In the genomic region with DNA sequence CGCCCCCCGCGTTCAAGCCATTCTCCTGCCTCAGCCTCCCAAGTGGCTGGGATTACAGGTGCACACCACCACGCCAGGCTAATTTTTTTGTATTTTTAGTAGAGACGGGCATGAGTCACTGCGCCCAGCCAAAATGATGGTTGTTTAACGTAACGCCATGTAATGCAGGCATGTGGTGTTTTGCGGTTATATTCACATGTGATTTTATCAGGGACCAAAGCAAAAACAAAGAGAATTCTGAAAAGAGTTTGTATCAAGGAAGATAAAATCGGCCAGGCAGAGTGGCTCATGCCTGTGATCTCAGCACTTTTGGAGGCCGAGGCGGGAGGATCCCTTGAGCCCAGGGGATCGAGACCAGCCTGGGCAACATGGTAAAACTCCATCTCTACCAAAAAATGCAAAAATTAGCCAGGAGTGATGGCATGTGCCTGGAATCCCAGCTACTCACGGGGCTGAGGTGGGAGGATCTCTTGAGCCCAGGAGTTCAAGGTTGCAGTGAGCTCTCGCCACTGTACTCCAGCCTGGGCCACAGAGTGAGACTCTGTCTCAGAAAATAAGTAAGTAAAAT, we compare ENCODE assay signal across 16 cellular contexts. TPM values are rescaled to one million over a fixed set of nuclear protein-coding genes. Genes with fewer than 3 reads are reported as not detected.
DNase-seq lines count a peak whose midpoint lies in the region; ATAC-seq and TF ChIP-seq lines count a peak whose summit lies in the region.
"Had no signal": no experiment of that assay in that cellular context is flagged by ENCODE, and none has a peak within 500 bp of the region (broad histone marks: within the 10 kb centered on the region; RNA-seq: fewer than 3 reads in every experiment).

No MANE protein-coding gene starts in this region.

- no peaks in the 10 kb centered on the region for H3K23me2 ChIP-seq in H9 (ENCODE audit: insufficient read length, low read depth, low read length, poor library complexity, severe bottlenecking)

- peaks cover 0 to 13% (median 0%) of the 10 kb centered on the region in 11 experiments; a peak in 5 of 22 replicates for H3K9me3 ChIP-seq in BLaER1 treated with 17β-estradiol and CSF1 and Interleukin-3, amounts not matched to agents 10 nM and 100 nM (replicated peaks in 1 of 11)
- H3K9me3 ChIP-seq in H9 (ENCODE audit: control insufficient read depth, low read depth, low read length) (no peaks in the 10 kb centered on the region), endodermal cell (ENCODE audit: control insufficient read depth, low read length) (peaks cover 4% of the 10 kb centered on the region)

- H4K20me1 ChIP-seq in BLaER1 treated with 17β-estradiol and CSF1 and Interleukin-3, amounts not matched to agents 10 nM and 100 nM, result no peaks in the 10 kb centered on the region
- no peaks in the 10 kb centered on the region for H4K20me1 ChIP-seq in H9 (ENCODE audit: control insufficient read depth, insufficient read depth, insufficient read length)

- no peak overlapping the region for H3K4ac ChIP-seq in H9 (ENCODE audit: low read depth, low read length)

- H3K4me1 ChIP-seq in BLaER1 treated with 17β-estradiol and CSF1 and Interleukin-3, amounts not matched to agents 10 nM and 100 nM, result peaks cover 62 to 92% (median 86%) of the 10 kb centered on the region in 10 experiments
- H3K4me1 ChIP-seq in H9 (ENCODE audit: insufficient read depth, low read length), result no peaks in the 10 kb centered on the region
- no peaks in the 10 kb centered on the region for H3K4me1 ChIP-seq in endodermal cell (ENCODE audit: control insufficient read depth, insufficient read depth, low read length)

- H4K91ac ChIP-seq in H9 (ENCODE audit: insufficient read length, low read depth, low read length), result no peak overlapping the region

- peak overlapping the region; percentile 50 to 91 (median 88) for H3K27ac ChIP-seq in BLaER1 treated with 17β-estradiol and CSF1 and Interleukin-3, amounts not matched to agents 10 nM and 100 nM
- H3K27ac ChIP-seq in H9 (ENCODE audit: insufficient read length, low read depth, low read length) (no peak overlapping the region), endodermal cell (ENCODE audit: low read depth, low read length) (no peak overlapping the region)
- H3K27ac ChIP-seq: C4-2B had no signal

- H3K56ac ChIP-seq in H9 (ENCODE audit: insufficient read length, low read depth, low read length), result no peak overlapping the region

- no peak overlapping the region for H2BK15ac ChIP-seq in H9 (ENCODE audit: low read depth, low read length)

- H3K9ac ChIP-seq in BLaER1 treated with 17β-estradiol and CSF1 and Interleukin-3, amounts not matched to agents 10 nM and 100 nM, result peak overlapping the region in 10 of 11 experiments; percentile 28 to 73 (median 60); a peak in 16 of 22 replicates
- H3K9ac ChIP-seq in H9 (ENCODE audit: extremely low read depth, insufficient read length, low read length), result no peak overlapping the region
- H3K9ac ChIP-seq in endodermal cell (ENCODE audit: extremely low read depth, low read length, poor library complexity, severe bottlenecking), result no peak overlapping the region

- no peaks in the 10 kb centered on the region for H3K27me3 Mint-ChIP-seq in H9 (ENCODE audit: low read depth)
- peaks cover 1% of the 10 kb centered on the region for H3K27me3 Mint-ChIP-seq in endodermal cell (ENCODE audit: insufficient read depth)
- peaks cover 3% of the 10 kb centered on the region for H3K27me3 Mint-ChIP-seq in type B pancreatic cell

- H3K23ac ChIP-seq in H9 (ENCODE audit: insufficient read length, low read depth, low read length), result no peak overlapping the region

- TF ChIP-seq CTCF in H9 (conservative IDR thresholded peaks at IDR 0.05), result no peak
- TF ChIP-seq CTCF in endodermal cell (conservative IDR thresholded peaks at IDR 0.05), result no peak
- no peak for TF ChIP-seq CTCF in type B pancreatic cell (conservative IDR thresholded peaks at IDR 0.05)

- POLR2A ChIA-PET in HEK293T (lab: Yijun Ruan, JAX), result no interaction called here

- CTCF ChIA-PET in HEK293T (lab: Yijun Ruan, JAX), result no interaction called here

- H3K27ac Mint-ChIP-seq in H9 (no peak overlapping the region), endodermal cell (no peak overlapping the region), type B pancreatic cell (no peak overlapping the region)

- no peak overlapping the region for H2AFZ ChIP-seq in H9 (ENCODE audit: low read length)

- H3T11ph ChIP-seq in H9 (ENCODE audit: low read length), result no peak overlapping the region

- no peak overlapping the region for H4K8ac ChIP-seq in H9 (replicated peaks; ENCODE audit: insufficient read length, low read depth, low read length)

- no peak overlapping the region for H3K4me3 ChIP-seq in BLaER1 treated with 17β-estradiol and CSF1 and Interleukin-3, amounts not matched to agents 10 nM and 100 nM
- no peak overlapping the region for H3K4me3 ChIP-seq in endodermal cell (ENCODE audit: low read length)

- no peak overlapping the region for H2BK12ac ChIP-seq in H9 (ENCODE audit: insufficient read length, low read depth, low read length)

- no peak overlapping the region for H2BK5ac ChIP-seq in H9 (ENCODE audit: insufficient read length, low read length)

- H3K9me3 Mint-ChIP-seq in H9 (peaks cover 5 to 69% of the 10 kb centered on the region in 2 experiments; a peak in 4 of 5 replicates), endodermal cell (peaks cover 21% of the 10 kb centered on the region), type B pancreatic cell (no peaks in the 10 kb centered on the region)

- ATAC-seq in GM21360 (IDR thresholded peaks at IDR 0.05; ENCODE audit: unreplicated experiment), result no peak

- H3K4me3 Mint-ChIP-seq in H9 (no peak overlapping the region), endodermal cell (no peak overlapping the region), type B pancreatic cell (no peak overlapping the region)

- H4K5ac ChIP-seq in H9 (ENCODE audit: insufficient read length, low read depth, low read length), result no peak overlapping the region

- no CpG with 5 or more reads among the region's 15 CpGs for WGBS in H9 (ENCODE audit: extremely low coverage, insufficient read length, low lambda C conversion rate)
- WGBS in endodermal cell (ENCODE audit: insufficient coverage in 1 of 2, insufficient read length in 1 of 2), 2 experiments, result 72 to 85% methylated on average over 11 to 15 of the region's 15 CpGs

- no peak overlapping the region for H3K14ac ChIP-seq in H9 (ENCODE audit: insufficient read depth, low read length)

- no peaks in the 10 kb centered on the region for H3K79me1 ChIP-seq in H9 (ENCODE audit: insufficient read depth, low read depth, low read length, poor library complexity, severe bottlenecking)

- H3K36me3 Mint-ChIP-seq in H9 (ENCODE audit: insufficient read depth in 1 of 3, low read depth in 3 of 3), result no peaks in the 10 kb centered on the region
- H3K36me3 Mint-ChIP-seq in endodermal cell (ENCODE audit: low read depth), result no peaks in the 10 kb centered on the region
- no peaks in the 10 kb centered on the region for H3K36me3 Mint-ChIP-seq in type B pancreatic cell

- H3K27me3 ChIP-seq in BLaER1 treated with 17β-estradiol and CSF1 and Interleukin-3, amounts not matched to agents 10 nM and 100 nM, result no peaks in the 10 kb centered on the region; a peak in 1 of 22 replicates
- H3K27me3 ChIP-seq in H9 (ENCODE audit: insufficient read depth, low read length), result no peaks in the 10 kb centered on the region
- H3K27me3 ChIP-seq in endodermal cell (ENCODE audit: control insufficient read depth, insufficient read depth, low read length, poor library complexity, severe bottlenecking), result no peaks in the 10 kb centered on the region

- H2AK5ac ChIP-seq in H9 (ENCODE audit: insufficient read length, low read length), result no peak overlapping the region

- DNase-seq in H9 (peak; percentile 14), endodermal cell (peak; percentile 29), HEK293T (ENCODE audit: extremely low spot score) (no peak), type B pancreatic cell (ENCODE audit: extremely low spot score, unreplicated experiment) (no peak)
- DNase-seq in stimulated activated CD8-positive, alpha-beta memory T cell treated with anti-CD3 and anti-CD28 coated beads, Interleukin-4, amount 100 ng/mL, for 48 hours, result peak; percentile 14
- DNase-seq in central memory CD4-positive, alpha-beta T cell, result no peak
- DNase-seq: DMS53, NCI-H1930, NCI-H2171 treated with DMSO at 0.1 percent for 48 hours, NCI-H510A treated with DMSO at 0.1 percent for 48 hours, SIG-M5 had no signal

- H3K79me2 ChIP-seq in H9 (ENCODE audit: insufficient read depth, low read length), result no peaks in the 10 kb centered on the region

- H3K36me3 ChIP-seq in BLaER1 treated with 17β-estradiol and CSF1 and Interleukin-3, amounts not matched to agents 10 nM and 100 nM, result no peaks in the 10 kb centered on the region
- H3K36me3 ChIP-seq in endodermal cell (ENCODE audit: control insufficient read depth, insufficient read depth, low read length), result no peaks in the 10 kb centered on the region

- peak overlapping the region; percentile 76 to 92 (median 84); a peak in 21 of 22 replicates for H3K4me2 ChIP-seq in BLaER1 treated with 17β-estradiol and CSF1 and Interleukin-3, amounts not matched to agents 10 nM and 100 nM
- H3K4me2 ChIP-seq in H9 (ENCODE audit: insufficient read depth, insufficient read length, low read length), result no peak overlapping the region

- no peak overlapping the region for H2BK20ac ChIP-seq in H9 (ENCODE audit: low read depth, low read length, poor library complexity, severe bottlenecking)

- H3K18ac ChIP-seq in H9 (ENCODE audit: insufficient read length, low read depth, low read length), result no peak overlapping the region

- no peak overlapping the region for H2BK120ac ChIP-seq in H9 (ENCODE audit: low read depth, low read length, poor library complexity, severe bottlenecking)

- H3K4me1 Mint-ChIP-seq in H9 (peaks cover 7 to 8% of the 10 kb centered on the region in 2 experiments), endodermal cell (no peaks in the 10 kb centered on the region), type B pancreatic cell (ENCODE audit: unreplicated experiment) (no peaks in the 10 kb centered on the region)

TF ChIP-seq in HEK293T, 16 proteins besides CTCF, POLR2A, EP300 and RAD21 (continues in another document):
- no peak for TF ChIP-seq TARDBP (IDR thresholded peaks at IDR 0.05)

RNA-seq across cellular contexts. Expression of gene ADGRE2, which starts 4.7 kb away (rescaled TPM):
- total RNA-seq in H9 (2021) (1.2 and 1.4 TPM in 2 replicates), endodermal cell (under 1 TPM; 0.07 TPM), type B pancreatic cell (ENCODE audit: low replicate concordance) (1.1 and 10.3 TPM in 2 replicates)
- polyA plus RNA-seq in endodermal cell (2013, experiment 1 of 2), result 0.14 TPM
- polyA plus RNA-seq in endodermal cell (2013, experiment 2 of 2), result not detected
- total RNA-seq: G401 had no signal

RNA-seq across cellular contexts. Expression of gene OR7A5, which starts 51.9 kb away (rescaled TPM):
- not detected in 2 replicates for total RNA-seq in H9 (2021)
- not detected for total RNA-seq in endodermal cell
- polyA plus RNA-seq in endodermal cell (2013, experiment 1 of 2), result not detected
- polyA plus RNA-seq in endodermal cell (2013, experiment 2 of 2), result not detected
- total RNA-seq in type B pancreatic cell (ENCODE audit: low replicate concordance), result not detected in 2 replicates
- total RNA-seq: A172, G401 had no signal

RNA-seq across cellular contexts. Expression of gene OR7C1, which starts 51.9 kb away (rescaled TPM):
- total RNA-seq in H9 (2021), result not detected in 2 replicates
- not detected for total RNA-seq in endodermal cell
- not detected for polyA plus RNA-seq in endodermal cell (2013, experiment 1 of 2)
- polyA plus RNA-seq in endodermal cell (2013, experiment 2 of 2), result not detected
- total RNA-seq in type B pancreatic cell (ENCODE audit: low replicate concordance), result not detected in 2 replicates
- total RNA-seq: A172, G401 had no signal

Comparison
In these comparisons a context has a peak if more than half of its experiments do, and no peak if none do; other contexts are left out.
1. H3K27ac ChIP-seq: peak in BLaER1 treated with 17β-estradiol and CSF1 and Interleukin-3, amounts not matched to agents 10 nM and 100 nM (11 of 11); none in H9 (single experiment) and endodermal cell (single experiment).
2. H3K9ac ChIP-seq: peak in BLaER1 treated with 17β-estradiol and CSF1 and Interleukin-3, amounts not matched to agents 10 nM and 100 nM (10 of 11); none in H9 (single experiment) and endodermal cell (single experiment).
3. DNase-seq: peak in H9 (single experiment), endodermal cell (single experiment) and stimulated activated CD8-positive, alpha-beta memory T cell treated with anti-CD3 and anti-CD28 coated beads, Interleukin-4, amount 100 ng/mL, for 48 hours (single experiment); none in central memory CD4-positive, alpha-beta T cell (single experiment), HEK293T (single experiment) and type B pancreatic cell (single experiment).